21 cellular contexts compared by ENCODE assay signal in the genomic region with DNA sequence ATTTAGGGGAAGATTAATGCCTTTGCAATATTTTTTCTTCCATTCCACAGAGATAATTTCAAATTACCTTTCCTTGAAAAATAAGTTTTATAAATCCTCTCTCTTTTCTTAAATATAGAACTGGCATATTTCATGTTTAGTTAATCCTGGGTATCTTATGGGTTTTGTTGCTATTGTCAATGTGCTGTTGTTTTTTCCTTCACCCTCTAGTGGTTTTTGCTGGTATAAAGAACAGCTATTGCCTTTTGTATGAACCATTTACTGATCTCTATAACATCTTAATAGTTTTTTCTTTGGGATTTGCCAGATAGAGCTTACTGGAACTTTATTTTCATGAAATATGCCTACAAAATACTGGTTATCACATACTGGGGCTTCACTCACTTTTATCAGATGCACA.
"Had no signal": no experiment of that assay in that cellular context is flagged by ENCODE, and none has a peak within 500 bp of the region (broad histone marks: within the 10 kb centered on the region; RNA-seq: fewer than 3 reads in every experiment).

No MANE protein-coding gene starts in this region.

- H3K27me3 ChIP-seq: adrenal gland, left lung, neutrophil, tibial nerve had no signal

- H3K27ac ChIP-seq: adrenal gland, left lung, neutrophil, skin epidermis, tibial nerve had no signal

- H3K27ac Mint-ChIP-seq: activated CD8-positive, alpha-beta T cell treated with anti-CD3 and anti-CD28 coated beads for 36 hours; activated naive CD4-positive, alpha-beta T cell treated with anti-CD3 and anti-CD28 coated beads, Interleukin-2, amount 50 U/mL, for 24 hours; memory B cell; naive thymus-derived CD8-positive, alpha-beta T cell; T-helper 1 cell treated with Interleukin-12 subunit alpha and Interleukin-12 subunit beta and Interleukin-4 antibody, amounts not matched to agents 30 μg/mL and 1 μg/mL, for 36 hours; WTC11 had no signal

- H3K4me1 ChIP-seq: adrenal gland, left lung, tibial nerve had no signal

- H3K4me1 Mint-ChIP-seq: memory B cell, WTC11 had no signal

- ATAC-seq: activated CD8-positive, alpha-beta T cell treated with anti-CD3 and anti-CD28 coated beads for 36 hours; activated T-cell treated with anti-CD3 and anti-CD28 coated beads, Interleukin-2, amount 50 U/mL, for 4 hours; left lung; naive thymus-derived CD8-positive, alpha-beta T cell; WTC11 had no signal

- H3K27me3 Mint-ChIP-seq: memory B cell had no signal

- H3K9me3 ChIP-seq: adrenal gland had no signal

- DNase-seq: activated CD4-positive, alpha-beta T cell treated with anti-CD3 and anti-CD28 coated beads for 4 hours; activated CD8-positive, alpha-beta T cell treated with anti-CD3 and anti-CD28 coated beads for 36 hours; activated effector memory CD4-positive, alpha-beta T cell treated with Interleukin-2 at 50 U/mL for 16 hours; activated T-cell treated with anti-CD3 and anti-CD28 coated beads, Interleukin-2, amount 50 U/mL, for 4 hours; adrenal gland; cerebellar nuclear complex; dermis blood vessel endothelial cell; hypothalamus; kidney; left lung; naive thymus-derived CD8-positive, alpha-beta T cell; stimulated activated CD4-positive, alpha-beta T cell treated with anti-CD3 and anti-CD28 coated beads, Interleukin-15, amount 100 ng/mL, for 24 hours; stimulated activated CD4-positive, alpha-beta T cell treated with anti-CD3 and anti-CD28 coated beads, Interleukin-4, amount 100 ng/mL, for 1 hour; stimulated activated naive CD4-positive, alpha-beta T cell had no signal

- H3K4me3 Mint-ChIP-seq: activated CD8-positive, alpha-beta T cell treated with anti-CD3 and anti-CD28 coated beads for 36 hours; activated naive CD4-positive, alpha-beta T cell treated with anti-CD3 and anti-CD28 coated beads, Interleukin-2, amount 50 U/mL, for 24 hours; activated T-cell treated with anti-CD3 and anti-CD28 coated beads, Interleukin-2, amount 50 U/mL, for 4 hours; memory B cell; naive thymus-derived CD8-positive, alpha-beta T cell; T-helper 1 cell treated with Interleukin-12 subunit alpha and Interleukin-12 subunit beta and Interleukin-4 antibody, amounts not matched to agents 30 μg/mL and 1 μg/mL, for 36 hours; WTC11 had no signal

- H3K4me3 ChIP-seq: adrenal gland, left lung, skin epidermis, tibial nerve had no signal

- H3K36me3 Mint-ChIP-seq: memory B cell had no signal

- H3K36me3 ChIP-seq: adrenal gland, left lung, neutrophil, tibial nerve had no signal
